Comparison of ENCODE assay signal across 5 cellular contexts in genomic region chr13:91729859-91730258, GRCh38.
"Had no signal": no experiment of that assay in that cellular context is flagged by ENCODE, and none has a peak within 500 bp of the region (broad histone marks: within the 10 kb centered on the region; RNA-seq: fewer than 3 reads in every experiment).

No MANE protein-coding gene starts in this region.

- ATAC-seq: HepG2 had no signal

- FAIRE-seq: HepG2, HTR-8/SVneo had no signal

- H3K27ac ChIP-seq: HL-60 had no signal

- DNase-seq: IMR-90, KBM-7 had no signal
